ENCODE assay signal across 34 cellular contexts in the genomic region with DNA sequence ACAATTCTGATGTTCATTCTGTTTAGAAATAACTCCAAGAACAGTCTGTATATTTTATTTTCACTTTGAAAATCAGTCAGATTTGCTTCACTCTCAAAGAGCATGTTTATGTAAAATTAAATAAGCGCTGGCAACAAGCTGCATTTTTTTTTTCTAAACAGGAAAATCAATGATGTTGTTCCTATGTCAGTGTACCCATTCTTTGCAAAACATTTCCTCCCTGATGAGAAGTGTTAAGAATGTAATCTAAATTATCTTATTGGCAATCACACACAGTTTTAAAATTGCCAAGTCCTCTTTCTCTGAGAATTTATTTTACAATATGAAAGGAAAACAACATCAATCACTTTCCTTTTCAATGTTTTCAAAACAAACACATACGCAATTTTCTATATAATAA.
"Had no signal": no experiment of that assay in that cellular context is flagged by ENCODE, and none has a peak within 500 bp of the region (broad histone marks: within the 10 kb centered on the region; RNA-seq: fewer than 3 reads in every experiment).

No MANE protein-coding gene starts in this region.

- H3K27me3 Mint-ChIP-seq: activated CD4-positive, alpha-beta memory T cell treated with anti-CD3 and anti-CD28 coated beads for 36 hours; brain had no signal

- H3K36me3 ChIP-seq: Peyer's patch, SJSA1 had no signal

- H3K4me1 Mint-ChIP-seq: activated B cell treated with CpG ODN at 0.5 μM for 24 hours, brain had no signal

- H3K9me3 ChIP-seq: Peyer's patch, SJSA1, SK-N-SH had no signal

- H3K27ac Mint-ChIP-seq: activated B cell treated with CpG ODN at 0.5 μM for 24 hours; activated CD4-positive, alpha-beta memory T cell treated with anti-CD3 and anti-CD28 coated beads for 36 hours; activated naive CD4-positive, alpha-beta T cell treated with anti-CD3 and anti-CD28 coated beads for 36 hours; activated naive CD4-positive, alpha-beta T cell treated with anti-CD3 and anti-CD28 coated beads, Interleukin-2, amount 50 U/mL, for 72 hours; activated T-helper 1 cell treated with anti-CD3 and anti-CD28 coated beads, Interleukin-12 subunit alpha, Interleukin-12 subunit beta, Interleukin-2, Interleukin-4 antibody, amounts not matched to agents 30 ng/mL and 10 ng/mL and 1 ng/mL, durations not matched to agents 14 hours and 24 hours and 36 hours; brain; T-helper 1 cell treated with Interleukin-12 subunit alpha and Interleukin-12 subunit beta and Interleukin-4 antibody, amounts not matched to agents 30 μg/mL and 1 μg/mL, for 36 hours had no signal

- DNase-seq: activated B cell treated with CpG ODN at 0.5 μM for 24 hours; activated CD4-positive, alpha-beta memory T cell treated with anti-CD3 and anti-CD28 coated beads for 36 hours; activated CD4-positive, alpha-beta T cell treated with anti-CD3 and anti-CD28 coated beads for 4 hours; activated CD4-positive, alpha-beta T cell treated with anti-CD3 and anti-CD28 coated beads, Interleukin-2, amount 50 U/mL, for 1 hour; activated CD4-positive, CD25-positive, alpha-beta regulatory T cell treated with anti-CD3 and anti-CD28 coated beads, Interleukin-2, amount 50 U/mL, for 72 hours; activated CD8-positive, alpha-beta memory T cell treated with anti-CD3 and anti-CD28 coated beads, Interleukin-2, amount 50 U/mL, for 4 hours; activated gamma-delta T cell treated with Interleukin-2 at 50 U/mL for 16 hours; activated naive CD4-positive, alpha-beta T cell treated with anti-CD3 and anti-CD28 coated beads for 36 hours; activated T-cell treated with anti-CD3 and anti-CD28 coated beads for 4 hours; activated T-cell treated with anti-CD3 and anti-CD28 coated beads, Interleukin-2, amount 50 U/mL, for 4 hours; anterior cingulate cortex; MM.1S; MV-4-11; NCI-H1092; NCI-H1436 treated with DMSO at 0.1 percent for 48 hours; NCI-H1694 treated with DMSO at 0.1 percent for 48 hours; NCI-H2029; NCI-H510A; NCI-H526; NCI-H748 treated with DMSO at 0.1 percent for 48 hours; NK-92 treated with Interleukin-12 subunit alpha and Interleukin-12 subunit beta, amount 100 ng/mL, for 24 hours; PC-3; Peyer's patch; RPMI8226; SHP77 treated with DMSO at 0.1 percent for 48 hours; SK-N-SH; T-helper 9 cell had no signal

- H3K4me1 ChIP-seq: Peyer's patch, SJSA1 had no signal

- H3K9ac ChIP-seq: KMS-11, SK-N-SH had no signal

- H3K36me3 Mint-ChIP-seq: activated CD4-positive, alpha-beta memory T cell treated with anti-CD3 and anti-CD28 coated beads for 36 hours; activated naive CD4-positive, alpha-beta T cell treated with anti-CD3 and anti-CD28 coated beads, Interleukin-2, amount 50 U/mL, for 72 hours; brain had no signal

- H3K4me2 ChIP-seq: KMS-11, SK-N-SH had no signal

- H3K4me3 ChIP-seq: Peyer's patch, SJSA1 had no signal

- H3K4me3 Mint-ChIP-seq: activated B cell treated with CpG ODN at 0.5 μM for 24 hours; activated CD4-positive, alpha-beta memory T cell treated with anti-CD3 and anti-CD28 coated beads for 36 hours; activated naive CD4-positive, alpha-beta T cell treated with anti-CD3 and anti-CD28 coated beads for 36 hours; activated T-cell treated with anti-CD3 and anti-CD28 coated beads, Interleukin-2, amount 50 U/mL, for 4 hours; activated T-helper 1 cell treated with anti-CD3 and anti-CD28 coated beads, Interleukin-12 subunit alpha, Interleukin-12 subunit beta, Interleukin-2, Interleukin-4 antibody, amounts not matched to agents 30 ng/mL and 10 ng/mL and 1 ng/mL, durations not matched to agents 14 hours and 24 hours and 36 hours; brain; T-helper 1 cell treated with Interleukin-12 subunit alpha and Interleukin-12 subunit beta and Interleukin-4 antibody, amounts not matched to agents 30 μg/mL and 1 μg/mL, for 36 hours had no signal

- ATAC-seq: activated naive CD4-positive, alpha-beta T cell treated with anti-CD3 and anti-CD28 coated beads, Interleukin-2, amount 50 U/mL, for 72 hours; activated T-cell treated with anti-CD3 and anti-CD28 coated beads, Interleukin-2, amount 50 U/mL, for 4 hours; PC-3 had no signal

- H3K27ac ChIP-seq: KMS-11, Peyer's patch, SJSA1, VCaP had no signal

- H3K27me3 ChIP-seq: Peyer's patch, SJSA1 had no signal
